In the genomic region with DNA sequence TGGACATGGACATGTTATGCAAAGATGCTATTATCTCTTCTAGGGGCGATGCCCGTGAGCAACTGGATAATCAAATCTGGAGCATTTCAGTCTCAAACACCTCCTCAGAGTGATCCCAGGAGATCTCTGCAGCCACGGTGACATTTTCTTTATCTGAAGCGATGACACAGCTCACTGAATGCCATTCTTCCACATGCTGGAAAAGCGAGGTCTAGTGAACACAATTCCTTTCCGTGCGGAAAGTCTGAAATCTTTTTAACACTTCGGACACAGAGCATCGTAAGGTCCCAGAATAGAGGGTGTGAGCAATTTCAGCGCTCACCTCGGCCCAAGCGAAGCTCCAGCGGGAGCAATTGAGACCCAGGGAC, we compare ENCODE assay signal across 8 cellular contexts. TPM values are rescaled to one million over a fixed set of nuclear protein-coding genes. Genes with fewer than 3 reads are reported as not detected.
DNase-seq lines count a peak whose midpoint lies in the region; ATAC-seq lines count a peak whose summit lies in the region.

No MANE protein-coding gene starts in this region.

- H3K4me3 ChIP-seq in thymus (ENCODE audit: low read length) = peak overlapping the region; percentile 83

- H3K36me3 Mint-ChIP-seq in activated T-cell treated with anti-CD3 and anti-CD28 coated beads, Interleukin-2, amount 50 U/mL, for 4 hours (ENCODE audit: insufficient read depth) = peaks cover 17% of the 10 kb centered on the region
- H3K36me3 Mint-ChIP-seq in activated naive CD4-positive, alpha-beta T cell treated with anti-CD3 and anti-CD28 coated beads, Interleukin-2, amount 50 U/mL, for 72 hours = peaks cover 52 to 86% of the 10 kb centered on the region in 2 donors

- WGBS in thymus = 5% methylated on average over 13 of the region's 13 CpGs

- no peak for ATAC-seq in activated T-cell treated with anti-CD3 and anti-CD28 coated beads, Interleukin-2, amount 50 U/mL, for 4 hours
- ATAC-seq in activated naive CD4-positive, alpha-beta T cell treated with anti-CD3 and anti-CD28 coated beads, Interleukin-2, amount 50 U/mL, for 72 hours = peak; percentile 1

- H3K4me1 ChIP-seq in thymus (ENCODE audit: control insufficient read depth, insufficient read depth, low read length) = peaks cover 15% of the 10 kb centered on the region

- H3K27me3 ChIP-seq in layer of hippocampus (ENCODE audit: control insufficient read depth, insufficient read depth, low read length) (no peaks in the 10 kb centered on the region), thymus (ENCODE audit: control insufficient read depth, insufficient read depth) (no peaks in the 10 kb centered on the region)

- H3K27me3 Mint-ChIP-seq in activated T-cell treated with anti-CD3 and anti-CD28 coated beads, Interleukin-2, amount 50 U/mL, for 4 hours (ENCODE audit: low read depth) = no peaks in the 10 kb centered on the region

- peak overlapping the region; percentile 91 for H3K27ac Mint-ChIP-seq in activated naive CD4-positive, alpha-beta T cell treated with anti-CD3 and anti-CD28 coated beads, Interleukin-2, amount 50 U/mL, for 72 hours

- H3K36me3 ChIP-seq in thymus (ENCODE audit: control insufficient read depth, insufficient read depth) = peaks cover 6% of the 10 kb centered on the region

- DNase-seq in activated T-cell treated with anti-CD3 and anti-CD28 coated beads, Interleukin-2, amount 50 U/mL, for 4 hours = no peak
- no peak for DNase-seq in activated T-cell treated with anti-CD3 and anti-CD28 coated beads, Interleukin-2, amount 50 U/mL, for 48 hours
- DNase-seq in activated naive CD4-positive, alpha-beta T cell treated with anti-CD3 and anti-CD28 coated beads, Interleukin-2, amount 50 U/mL, for 72 hours (ENCODE audit: low spot score in 2 of 2) = no peak
- DNase-seq in RPMI8226 = no peak
- no peak for DNase-seq in effector CD8-positive, alpha-beta T cell (lab: John Stamatoyannopoulos, UW)
- DNase-seq in hippocampal formation (lab: John Stamatoyannopoulos, UW) = no peak

- no peaks in the 10 kb centered on the region for H3K9me3 Mint-ChIP-seq in activated T-cell treated with anti-CD3 and anti-CD28 coated beads, Interleukin-2, amount 50 U/mL, for 4 hours
- no peaks in the 10 kb centered on the region for H3K9me3 Mint-ChIP-seq in activated naive CD4-positive, alpha-beta T cell treated with anti-CD3 and anti-CD28 coated beads, Interleukin-2, amount 50 U/mL, for 72 hours

- H3K4me1 Mint-ChIP-seq in activated T-cell treated with anti-CD3 and anti-CD28 coated beads, Interleukin-2, amount 50 U/mL, for 4 hours (ENCODE audit: low read depth) = peaks cover 38% of the 10 kb centered on the region

- H3K9me3 ChIP-seq in thymus (ENCODE audit: control insufficient read depth) = no peaks in the 10 kb centered on the region

- peak overlapping the region; percentile 92 for H3K4me3 Mint-ChIP-seq in activated T-cell treated with anti-CD3 and anti-CD28 coated beads, Interleukin-2, amount 50 U/mL, for 4 hours

- H3K27ac ChIP-seq in layer of hippocampus (ENCODE audit: low read depth, low read length) (peak overlapping the region; percentile 85), thymus (ENCODE audit: low read depth) (peak overlapping the region; percentile 94)

RNA-seq across cellular contexts. Expression of gene HASPIN, which starts 0.5 kb away (rescaled TPM):
- total RNA-seq in activated T-cell treated with anti-CD3 and anti-CD28 coated beads, Interleukin-2, amount 50 U/mL, for 4 hours = 10 to 100 TPM in 2 of 3 donors, 1 to 10 TPM in 1; 7.3 to 12.2 (median 11.1) TPM
- 10 to 100 TPM; 24.0 to 26.6 TPM for total RNA-seq in activated naive CD4-positive, alpha-beta T cell treated with anti-CD3 and anti-CD28 coated beads, Interleukin-2, amount 50 U/mL, for 72 hours
- 2.3 TPM for polyA plus RNA-seq in thymus

RNA-seq across cellular contexts. Expression of gene P2RX5, which starts 27.2 kb away (rescaled TPM):
- 10 to 100 TPM; 29.5 to 53.5 (median 30.8) TPM for total RNA-seq in activated T-cell treated with anti-CD3 and anti-CD28 coated beads, Interleukin-2, amount 50 U/mL, for 4 hours
- 100 to 1,000 TPM in 1 of 2 donors, 10 to 100 TPM in 1; 82.9 to 120 TPM for total RNA-seq in activated naive CD4-positive, alpha-beta T cell treated with anti-CD3 and anti-CD28 coated beads, Interleukin-2, amount 50 U/mL, for 72 hours
- polyA plus RNA-seq in thymus = 108 TPM

RNA-seq across cellular contexts. Expression of gene EMC6, which starts 54.6 kb away (rescaled TPM):
- 10 to 100 TPM; 66.3 to 99.5 (median 98.0) TPM for total RNA-seq in activated T-cell treated with anti-CD3 and anti-CD28 coated beads, Interleukin-2, amount 50 U/mL, for 4 hours
- 10 to 100 TPM; 41.6 to 49.8 TPM for total RNA-seq in activated naive CD4-positive, alpha-beta T cell treated with anti-CD3 and anti-CD28 coated beads, Interleukin-2, amount 50 U/mL, for 72 hours
- polyA plus RNA-seq in thymus = 68.7 TPM

RNA-seq across cellular contexts. Expression of gene TAX1BP3, which starts 54.8 kb away (rescaled TPM):
- 10 to 100 TPM in 1 of 3 donors, 1 to 10 TPM in 2; 8.9 to 10.6 (median 9.2) TPM for total RNA-seq in activated T-cell treated with anti-CD3 and anti-CD28 coated beads, Interleukin-2, amount 50 U/mL, for 4 hours
- 10 to 100 TPM; 17.2 to 24.7 TPM for total RNA-seq in activated naive CD4-positive, alpha-beta T cell treated with anti-CD3 and anti-CD28 coated beads, Interleukin-2, amount 50 U/mL, for 72 hours
- polyA plus RNA-seq in thymus = 73.2 TPM

Comparison
In these comparisons a context has a peak if more than half of its experiments do, and no peak if none do; other contexts are left out.
1. ATAC-seq: peak in activated naive CD4-positive, alpha-beta T cell treated with anti-CD3 and anti-CD28 coated beads, Interleukin-2, amount 50 U/mL, for 72 hours (2 of 2); none in activated T-cell treated with anti-CD3 and anti-CD28 coated beads, Interleukin-2, amount 50 U/mL, for 4 hours (0 of 2).